8 cellular contexts compared by ENCODE assay signal in genomic region chr17:43778337-43779144, GRCh38. TPM values are rescaled to one million over a fixed set of nuclear protein-coding genes. Genes with fewer than 3 reads are reported as not detected.
DNase-seq lines count a peak whose midpoint lies in the region; ATAC-seq and TF ChIP-seq lines count a peak whose summit lies in the region.

Gene DUSP3, minus strand, starts transcription at chr17:43778977. Its CDS starts 53 bp downstream, at chr17:43778924.

- 0% methylated on average over 10 of the region's 100 CpGs; no CpG with 5 or more reads in 1 of the 2 donors for whole genome bisulfite sequencing in gastroesophageal sphincter (ENCODE audit: low coverage in 1 of 2), 2 donors

- ATAC-seq in GM21529 (IDR thresholded peaks at IDR 0.05; ENCODE audit: unreplicated experiment): peak; percentile 81
- peak; percentile 95 for ATAC-seq in gastroesophageal sphincter

- H3K4me1 Mint-ChIP-seq in activated naive CD4-positive, alpha-beta T cell treated with anti-CD3 and anti-CD28 coated beads, Interleukin-2, amount 50 U/mL, for 24 hours: peaks cover 13% of the 10 kb centered on the region

- peak within 1 kb of the TSS; percentile 84 for H3K4me3 Mint-ChIP-seq in activated naive CD4-positive, alpha-beta T cell treated with anti-CD3 and anti-CD28 coated beads, Interleukin-2, amount 50 U/mL, for 24 hours

- peaks cover 2 to 50% (median 21%) of the 10 kb centered on the region in 3 donors for H3K4me1 ChIP-seq in gastroesophageal sphincter
- H3K4me1 ChIP-seq in neuron (ENCODE audit: insufficient read depth, low read length): no peaks in the 10 kb centered on the region
- peaks cover 24% of the 10 kb centered on the region for H3K4me1 ChIP-seq in stomach smooth muscle (ENCODE audit: control insufficient read depth, insufficient read depth, low read length)

- H3K27me3 ChIP-seq in gastroesophageal sphincter (no peaks in the 10 kb centered on the region), neuron (ENCODE audit: insufficient read depth, low read length) (peaks cover 33% of the 10 kb centered on the region), stomach smooth muscle (ENCODE audit: control insufficient read depth in 1 of 2, insufficient read depth in 2 of 2, low read length in 2 of 2) (no peaks in the 10 kb centered on the region)

- H3K9ac ChIP-seq in stomach smooth muscle (ENCODE audit: low read length in 2 of 2): peak within 1 kb of the TSS; percentile 93 to 98

- no peak for TF ChIP-seq CTCF in gastroesophageal sphincter (IDR thresholded peaks at IDR 0.05)

- H3K27ac Mint-ChIP-seq in activated naive CD4-positive, alpha-beta T cell treated with anti-CD3 and anti-CD28 coated beads, Interleukin-2, amount 50 U/mL, for 24 hours: peak within 1 kb of the TSS; percentile 74

- peak within 1 kb of the TSS; percentile 92 for H2AFZ ChIP-seq in neuron (ENCODE audit: low read depth, low read length)

- H3K9me3 Mint-ChIP-seq in activated naive CD4-positive, alpha-beta T cell treated with anti-CD3 and anti-CD28 coated beads, Interleukin-2, amount 50 U/mL, for 24 hours: no peaks in the 10 kb centered on the region

- no peak for TF ChIP-seq EP300 in gastroesophageal sphincter (IDR thresholded peaks at IDR 0.05)

- H3K4me3 ChIP-seq in gastroesophageal sphincter (peak within 1 kb of the TSS; percentile 75 to 88), neuron (ENCODE audit: low read length) (peak within 1 kb of the TSS; percentile 68), stomach smooth muscle (ENCODE audit: low read length in 2 of 2) (peak within 1 kb of the TSS; percentile 73 to 84)

- DNase-seq in DMS114 treated with DMSO at 0.1 percent for 48 hours (lab: John Stamatoyannopoulos, UW; ENCODE audit: unreplicated experiment) (peak; percentile 63), Kasumi-1 (lab: John Stamatoyannopoulos, UW) (peak; percentile 65 to 77), SK-N-DZ (ENCODE audit: low spot score) (peak; percentile 81)

- no peaks in the 10 kb centered on the region for H3K9me3 ChIP-seq in gastroesophageal sphincter
- H3K9me3 ChIP-seq in neuron (ENCODE audit: low read length): no peaks in the 10 kb centered on the region
- H3K9me3 ChIP-seq in stomach smooth muscle (ENCODE audit: control insufficient read depth in 2 of 2, low read length in 2 of 2): no peaks in the 10 kb centered on the region

- H3K36me3 ChIP-seq in gastroesophageal sphincter (peaks cover 0 to 33% of the 10 kb centered on the region in 2 donors), neuron (ENCODE audit: insufficient read depth, low read length) (peaks cover 16% of the 10 kb centered on the region), stomach smooth muscle (ENCODE audit: control insufficient read depth in 2 of 2, insufficient read depth in 2 of 2, low read length in 2 of 2) (peaks cover 7 to 13% of the 10 kb centered on the region in 2 donors)

- H3K27ac ChIP-seq in gastroesophageal sphincter: peak within 1 kb of the TSS; percentile 99 to 100 (median 100)
- H3K27ac ChIP-seq in stomach smooth muscle (ENCODE audit: low read length): peak within 1 kb of the TSS; percentile 99

- peak; percentile 84 to 90 for TF ChIP-seq POLR2A in gastroesophageal sphincter (IDR thresholded peaks at IDR 0.05)

- peaks cover 6% of the 10 kb centered on the region for H3K27me3 Mint-ChIP-seq in activated naive CD4-positive, alpha-beta T cell treated with anti-CD3 and anti-CD28 coated beads, Interleukin-2, amount 50 U/mL, for 24 hours

- H3K36me3 Mint-ChIP-seq in activated naive CD4-positive, alpha-beta T cell treated with anti-CD3 and anti-CD28 coated beads, Interleukin-2, amount 50 U/mL, for 24 hours: peaks cover under 1% of the 10 kb centered on the region

RNA-seq across cellular contexts. Expression of gene DUSP3, which starts in this region (rescaled TPM):
- polyA plus RNA-seq in SK-N-DZ (2014; cell fraction: cytosol; rRNA removed): 8.1 and 12.4 TPM in 2 replicates
- polyA plus RNA-seq in SK-N-DZ (2014; cell fraction: nucleus; rRNA removed): 7.7 and 8.8 TPM in 2 replicates
- total RNA-seq in gastroesophageal sphincter: 100 to 1,000 TPM; 127 to 228 (median 154) TPM

Comparison
In these comparisons a context has a peak if more than half of its experiments do, and no peak if none do; other contexts are left out.
1. Peak in every context shown above with its lines: DNase-seq, ATAC-seq, H3K4me3 ChIP-seq and H3K27ac ChIP-seq.